1 cellular context compared by ENCODE assay signal in genomic region chr11:2951235-2952110, GRCh38.
TF ChIP-seq lines count a peak whose summit lies in the region.

No MANE protein-coding gene starts in this region.

TF ChIP-seq in SK-N-SH, 30 proteins besides CTCF, POLR2A, EP300 and RAD21 (continued from another document):
- peak; percentile 18; the same call in 1 of the 2 replicates for TF ChIP-seq PBX3 (IDR thresholded peaks at IDR 0.05)
